ENCODE assay signal across 19 cellular contexts in genomic region chr6:126696921-126697693, GRCh38.
DNase-seq lines count a peak whose midpoint lies in the region; ATAC-seq and TF ChIP-seq lines count a peak whose summit lies in the region.
"Had no signal": no experiment of that assay in that cellular context is flagged by ENCODE, and none has a peak within 500 bp of the region (broad histone marks: within the 10 kb centered on the region; RNA-seq: fewer than 3 reads in every experiment).

No MANE protein-coding gene starts in this region.

- H2BK15ac ChIP-seq in neuronal stem cell (ENCODE audit: low read length): no peak overlapping the region

- H4K8ac ChIP-seq in neuronal stem cell (ENCODE audit: low read depth, low read length): no peak overlapping the region

- no peak overlapping the region for H3K27ac ChIP-seq in neuronal stem cell (replicated peaks; ENCODE audit: low read length)
- H3K27ac ChIP-seq: brain microvascular endothelial cell, dorsolateral prefrontal cortex, SJCRH30 had no signal

- no peak overlapping the region for H4K91ac ChIP-seq in neuronal stem cell (ENCODE audit: low read depth, low read length, poor library complexity)

- H3K4me1 ChIP-seq in neuronal stem cell (ENCODE audit: control insufficient read depth in 2 of 2, insufficient read depth in 1 of 2, low read depth in 1 of 2, low read length in 2 of 2): peaks cover 3 to 8% of the 10 kb centered on the region in 2 donors
- H3K4me1 ChIP-seq: SJCRH30 had no signal

- H3K4me2 ChIP-seq in neuronal stem cell (ENCODE audit: insufficient read depth, low read length, poor library complexity, severe bottlenecking): no peak overlapping the region

- H3K4ac ChIP-seq in neuronal stem cell (ENCODE audit: low read length): no peak overlapping the region

- H3K9ac ChIP-seq in neuronal stem cell (ENCODE audit: low read depth, low read length, poor library complexity): no peak overlapping the region

- H2BK12ac ChIP-seq in neuronal stem cell (ENCODE audit: low read length): no peak overlapping the region

- no peak for TF ChIP-seq POLR2A in GM18505 (IDR thresholded peaks at IDR 0.05; ENCODE audit: borderline replicate concordance, extremely low read depth, insufficient read depth, insufficient read length)

- no peak for ATAC-seq in GM18505 (IDR thresholded peaks at IDR 0.05; ENCODE audit: unreplicated experiment)
- ATAC-seq: left colon had no signal

- peaks cover 0 to 3% of the 10 kb centered on the region in 2 donors for H3K9me3 ChIP-seq in neuronal stem cell (replicated peaks in 1 of 2; ENCODE audit: control insufficient read depth in 2 of 2, insufficient read depth in 1 of 2, low read depth in 1 of 2, low read length in 2 of 2)
- H3K9me3 ChIP-seq: MG63, SJCRH30 had no signal

- H2BK120ac ChIP-seq in neuronal stem cell (ENCODE audit: low read depth, low read length): no peak overlapping the region

- H3K14ac ChIP-seq in neuronal stem cell (ENCODE audit: low read length): no peak overlapping the region

- no peak overlapping the region for H3K4me3 ChIP-seq in neuronal stem cell (ENCODE audit: low read length in 2 of 2)
- H3K4me3 ChIP-seq: dorsolateral prefrontal cortex, MG63, SJCRH30 had no signal

- no peak overlapping the region for H2BK5ac ChIP-seq in neuronal stem cell (ENCODE audit: low read length)

- no peak overlapping the region for H3K23ac ChIP-seq in neuronal stem cell (ENCODE audit: low read depth, low read length, poor library complexity)

- no peaks in the 10 kb centered on the region for H3K36me3 ChIP-seq in neuronal stem cell (replicated peaks in 1 of 2; ENCODE audit: control insufficient read depth in 2 of 2, insufficient read depth in 2 of 2, low read length in 2 of 2)
- H3K36me3 ChIP-seq: brain microvascular endothelial cell, MG63, SJCRH30 had no signal

- peak; percentile 72 for DNase-seq in DMS79 treated with DMSO at 0.1 percent for 48 hours (lab: John Stamatoyannopoulos, UW)
- DNase-seq in NCI-H2196 treated with DMSO at 0.1 percent for 48 hours (lab: John Stamatoyannopoulos, UW; ENCODE audit: unreplicated experiment): peak; percentile 22
- DNase-seq in fibroblast of gingiva (ENCODE audit: low read depth): peak; percentile 40
- no peak for DNase-seq in neuronal stem cell (ENCODE audit: low spot score)
- DNase-seq in NCI-H2081 treated with DMSO at 0.1 percent for 48 hours (lab: John Stamatoyannopoulos, UW): no peak
- no peak for DNase-seq in effector CD4-positive, alpha-beta T cell
- no peak for DNase-seq in stimulated activated CD4-positive, alpha-beta T cell treated with anti-CD3 and anti-CD28 coated beads, Interleukin-2, amount 100 ng/mL, for 48 hours
- DNase-seq: activated CD4-positive, alpha-beta T cell treated with anti-CD3 and anti-CD28 coated beads for 48 hours; activated CD8-positive, alpha-beta memory T cell treated with anti-CD3 and anti-CD28 coated beads, Interleukin-2, amount 50 U/mL, for 48 hours; activated naive CD4-positive, alpha-beta T cell treated with anti-CD3 and anti-CD28 coated beads, Interleukin-2, amount 10 ng/mL, durations not matched to agents 7 days and 5 days; brain microvascular endothelial cell; C1 segment of cervical spinal cord; dorsolateral prefrontal cortex; hypothalamus; left colon; MG63; NCI-H226 had no signal

- no peaks in the 10 kb centered on the region for H3K27me3 ChIP-seq in neuronal stem cell (ENCODE audit: control insufficient read depth in 3 of 3, insufficient read depth in 3 of 3, low read depth in 1 of 3, low read length in 3 of 3)
- H3K27me3 ChIP-seq: brain microvascular endothelial cell, dorsolateral prefrontal cortex, MG63 had no signal

- no peaks in the 10 kb centered on the region for H3K79me1 ChIP-seq in neuronal stem cell (ENCODE audit: low read depth, low read length)

- no CpG with 5 or more reads among the region's 5 CpGs for WGBS in neuronal stem cell (ENCODE audit: extremely low coverage in 2 of 2, insufficient read length in 2 of 2, insufficient replicate concordance in 1 of 2), 2 donors

- peak overlapping the region; percentile 47 for H2AFZ ChIP-seq in neuronal stem cell (ENCODE audit: low read length)

- no peak overlapping the region for H2AK5ac ChIP-seq in neuronal stem cell (ENCODE audit: low read depth, low read length)

- no peak overlapping the region for H3K18ac ChIP-seq in neuronal stem cell (ENCODE audit: low read length)

Comparison
In these comparisons a context has a peak if more than half of its experiments do, and no peak if none do; other contexts are left out.
1. DNase-seq: peak in DMS79 treated with DMSO at 0.1 percent for 48 hours (single experiment), NCI-H2196 treated with DMSO at 0.1 percent for 48 hours (single experiment) and fibroblast of gingiva (single experiment); none in neuronal stem cell (single experiment), NCI-H2081 treated with DMSO at 0.1 percent for 48 hours (single experiment), effector CD4-positive, alpha-beta T cell (single experiment) and stimulated activated CD4-positive, alpha-beta T cell treated with anti-CD3 and anti-CD28 coated beads, Interleukin-2, amount 100 ng/mL, for 48 hours (0 of 2).